In the genomic region with DNA sequence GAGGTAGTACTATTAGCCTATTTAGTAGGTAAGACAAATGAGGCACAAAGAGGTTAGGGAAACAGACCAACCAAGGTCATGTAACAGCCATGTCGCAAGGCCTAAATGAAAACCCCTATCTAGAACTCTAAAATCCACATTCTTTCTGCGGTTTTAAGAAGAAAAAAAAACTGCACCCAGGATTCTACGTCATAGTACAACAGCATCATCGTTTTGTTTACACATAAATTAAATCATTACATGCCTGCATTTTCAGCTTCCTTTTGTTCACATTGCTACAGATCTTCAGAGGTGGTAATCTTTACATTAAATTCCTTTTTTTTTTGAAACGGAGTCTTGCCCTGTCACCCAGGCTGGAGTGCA, we compare ENCODE assay signal across 8 cellular contexts. TPM values are rescaled to one million over a fixed set of nuclear protein-coding genes. Genes with fewer than 3 reads are reported as not detected.
A peak's percentile ranks its signal among the peaks of the same experiment; 100 is the strongest.
DNase-seq lines count a peak whose midpoint lies in the region; FAIRE-seq and TF ChIP-seq lines count a peak whose summit lies in the region.

No MANE protein-coding gene starts in this region.

- no peak overlapping the region for H3K27ac ChIP-seq in stomach smooth muscle (ENCODE audit: low read length)

- H3K9me3 Mint-ChIP-seq in T-helper 2 cell treated with Interferon-gamma antibody and Interleukin-4, amounts not matched to agents 5 μg/mL and 100 μg/mL, for 36 hours, result no peaks in the 10 kb centered on the region

- 68 to 73% methylated on average over 5 of the region's 5 CpGs for WGBS in lower leg skin, 2 donors

- no peak for DNase-seq in T-helper 2 cell treated with Interferon-gamma antibody and Interleukin-4, amounts not matched to agents 5 μg/mL and 100 μg/mL, for 36 hours (ENCODE audit: low spot score)
- DNase-seq in T-helper 2 cell, result no peak
- peak; percentile 22 for DNase-seq in SK-MEL-5 (ENCODE audit: low read depth, low spot score)
- DNase-seq in fibroblast of peridontal ligament (ENCODE audit: extremely low read depth), result peak; percentile 35
- DNase-seq in activated CD4-positive, CD25-positive, alpha-beta regulatory T cell (lab: John Stamatoyannopoulos, UW), result no peak
- no peak for DNase-seq in GM12892 (ENCODE audit: insufficient read length)
- no peak for DNase-seq in lower leg skin (ENCODE audit: low spot score in 2 of 2)

- TF ChIP-seq POLR2A in GM12892 (IDR thresholded peaks at IDR 0.05; ENCODE audit: low read depth, low read length) (no peak), lower leg skin (IDR thresholded peaks at IDR 0.05) (no peak)

- H3K27me3 ChIP-seq in stomach smooth muscle (ENCODE audit: control insufficient read depth in 1 of 2, insufficient read depth in 2 of 2, low read length in 2 of 2), result no peaks in the 10 kb centered on the region

- no peaks in the 10 kb centered on the region for H3K9me3 ChIP-seq in stomach smooth muscle (ENCODE audit: control insufficient read depth in 2 of 2, low read length in 2 of 2)

- peak overlapping the region; percentile 85 for H3K4me3 Mint-ChIP-seq in T-helper 2 cell treated with Interferon-gamma antibody and Interleukin-4, amounts not matched to agents 5 μg/mL and 100 μg/mL, for 36 hours

- H3K36me3 Mint-ChIP-seq in T-helper 2 cell treated with Interferon-gamma antibody and Interleukin-4, amounts not matched to agents 5 μg/mL and 100 μg/mL, for 36 hours (ENCODE audit: low read depth), result peaks cover 26% of the 10 kb centered on the region

- intact Hi-C loops in lower leg skin (cut with DNase I; ENCODE audit: low total_unique reads), result loop anchor here (10.0 kb wide), 1 partner anchor 461 kb away; no protein-coding TSS in a partner anchor

- H3K27ac Mint-ChIP-seq in T-helper 2 cell treated with Interferon-gamma antibody and Interleukin-4, amounts not matched to agents 5 μg/mL and 100 μg/mL, for 36 hours, result peak overlapping the region; percentile 90

- H3K9ac ChIP-seq in stomach smooth muscle (ENCODE audit: low read length in 2 of 2), result peak overlapping the region in 1 of 2 donors; percentile 96

- H3K27me3 Mint-ChIP-seq in T-helper 2 cell treated with Interferon-gamma antibody and Interleukin-4, amounts not matched to agents 5 μg/mL and 100 μg/mL, for 36 hours (ENCODE audit: low read depth), result peaks cover 20% of the 10 kb centered on the region

- H3K4me3 ChIP-seq in stomach smooth muscle (ENCODE audit: low read length in 2 of 2) (peak overlapping the region; percentile 79 to 98), lower leg skin (ENCODE audit: low read depth, poor library complexity, severe bottlenecking) (no peak overlapping the region)

- no peak for TF ChIP-seq CTCF in lower leg skin (IDR thresholded peaks at IDR 0.05)

- peaks cover 13% of the 10 kb centered on the region for H3K4me1 ChIP-seq in stomach smooth muscle (ENCODE audit: control insufficient read depth, insufficient read depth, low read length)

- FAIRE-seq in GM12892 (lab: Jason Lieb, UNC), result no peak

- in situ Hi-C loops in SK-MEL-5 (cut with HindIII; ENCODE audit: low pct_unique_long_range_greater_than_20kb, low sequenced_read_pairs), result no loop called here

- peaks cover 23% of the 10 kb centered on the region for H3K4me1 Mint-ChIP-seq in T-helper 2 cell treated with Interferon-gamma antibody and Interleukin-4, amounts not matched to agents 5 μg/mL and 100 μg/mL, for 36 hours (ENCODE audit: low read depth)

- peaks cover 3 to 4% of the 10 kb centered on the region in 2 donors for H3K36me3 ChIP-seq in stomach smooth muscle (ENCODE audit: control insufficient read depth in 2 of 2, insufficient read depth in 2 of 2, low read length in 2 of 2)

RNA-seq across cellular contexts. Expression of a gene that starts 0.5 kb away (rescaled TPM):
- 108 and 129 TPM in 2 replicates for total RNA-seq in SK-MEL-5 (2014; rRNA removed; shearing (Covaris generic))
- polyA plus RNA-seq in SK-MEL-5 (2015; cell fraction: cytosol; rRNA removed), result 93.0 and 101 TPM in 2 replicates
- polyA plus RNA-seq in SK-MEL-5 (2015; cell fraction: nucleus; rRNA removed), result 187 and 191 TPM in 2 replicates
- 97.1 TPM for polyA plus RNA-seq in GM12892 (2012; ENCODE audit: missing spikeins)
- 10 to 100 TPM; 61.6 to 81.2 (median 67.1) TPM for total RNA-seq in lower leg skin

Comparison
In these comparisons a context has a peak if more than half of its experiments do, and no peak if none do; other contexts are left out.
1. DNase-seq: peak in SK-MEL-5 (single experiment) and fibroblast of peridontal ligament (single experiment); none in T-helper 2 cell treated with Interferon-gamma antibody and Interleukin-4, amounts not matched to agents 5 μg/mL and 100 μg/mL, for 36 hours (single experiment), T-helper 2 cell (0 of 5), activated CD4-positive, CD25-positive, alpha-beta regulatory T cell (0 of 4), GM12892 (single experiment) and lower leg skin (0 of 2).